In genomic region chr2:46446871-46447568, GRCh38 we compare ENCODE assay signal across 22 cellular contexts. TPM values are rescaled to one million over a fixed set of nuclear protein-coding genes. Genes with fewer than 3 reads are reported as not detected.
"Had no signal": no experiment of that assay in that cellular context is flagged by ENCODE, and none has a peak within 500 bp of the region (broad histone marks: within the 10 kb centered on the region; RNA-seq: fewer than 3 reads in every experiment).

No MANE protein-coding gene starts in this region.

- ATAC-seq: stimulated activated naive CD8-positive, alpha-beta T cell treated with anti-CD3 and anti-CD28 coated beads, Interleukin-15, Interleukin-2, amounts not matched to agents 100 U/mL and 50 U/mL, for 24 hours had no signal

- H3K27ac ChIP-seq: tibial artery had no signal

- DNase-seq: activated CD4-positive, alpha-beta T cell treated with anti-CD3 and anti-CD28 coated beads, Interleukin-2, amount 50 U/mL, for 48 hours; activated naive CD4-positive, alpha-beta T cell treated with Interleukin-2 at 50 U/mL for 16 hours; activated naive CD8-positive, alpha-beta T cell treated with anti-CD3 and anti-CD28 coated beads, Interleukin-2, amount 10 ng/mL, durations not matched to agents 7 days and 5 days; activated T-cell treated with anti-CD3 and anti-CD28 coated beads, Interleukin-2, amount 50 U/mL, for 1 hour; anterior cingulate cortex; cortex of kidney; erythroblast; hypothalamus; nucleus accumbens; posterior cingulate gyrus; stimulated activated CD4-positive, alpha-beta T cell treated with anti-CD3 and anti-CD28 coated beads, Interleukin-2, amount 100 ng/mL, for 24 hours; stimulated activated naive CD8-positive, alpha-beta T cell treated with anti-CD3 and anti-CD28 coated beads, Interleukin-15, Interleukin-2, amounts not matched to agents 100 U/mL and 50 U/mL, for 24 hours; substantia nigra; tibial artery had no signal

- H3K36me3 ChIP-seq: tibial artery had no signal

- H3K4me1 Mint-ChIP-seq: activated naive CD8-positive, alpha-beta T cell treated with anti-CD3 and anti-CD28 coated beads, Interleukin-2, amount 10 ng/mL, durations not matched to agents 7 days and 5 days; brain; nephron had no signal

- H3K27ac Mint-ChIP-seq: activated naive CD8-positive, alpha-beta T cell treated with anti-CD3 and anti-CD28 coated beads, Interleukin-2, amount 10 ng/mL, durations not matched to agents 7 days and 5 days; activated T-helper 2 cell treated with anti-CD3 and anti-CD28 coated beads, Interferon-gamma antibody, Interleukin-2, Interleukin-4, amounts not matched to agents 10 μg/mL and 5 μg/mL and 100 μg/mL, durations not matched to agents 14 hours and 24 hours and 36 hours; brain; mesothelial cell of epicardium; nephron; T-helper 2 cell treated with Interferon-gamma antibody and Interleukin-4, amounts not matched to agents 5 μg/mL and 100 μg/mL, for 36 hours had no signal

- H3K27me3 ChIP-seq: tibial artery had no signal

- H3K4me3 Mint-ChIP-seq: activated naive CD8-positive, alpha-beta T cell treated with anti-CD3 and anti-CD28 coated beads, Interleukin-2, amount 10 ng/mL, durations not matched to agents 7 days and 5 days; brain; mesothelial cell of epicardium; nephron; T-helper 2 cell treated with Interferon-gamma antibody and Interleukin-4, amounts not matched to agents 5 μg/mL and 100 μg/mL, for 36 hours had no signal

- H3K36me3 Mint-ChIP-seq: brain had no signal

- H3K4me3 ChIP-seq: lung, tibial artery had no signal

RNA-seq across cellular contexts. Expression of gene TMEM247, which starts 32.3 kb away (rescaled TPM):
- polyA plus RNA-seq: keratinocyte, lung, urinary bladder had no signal
